Comparison of ENCODE assay signal across 25 cellular contexts in the genomic region with DNA sequence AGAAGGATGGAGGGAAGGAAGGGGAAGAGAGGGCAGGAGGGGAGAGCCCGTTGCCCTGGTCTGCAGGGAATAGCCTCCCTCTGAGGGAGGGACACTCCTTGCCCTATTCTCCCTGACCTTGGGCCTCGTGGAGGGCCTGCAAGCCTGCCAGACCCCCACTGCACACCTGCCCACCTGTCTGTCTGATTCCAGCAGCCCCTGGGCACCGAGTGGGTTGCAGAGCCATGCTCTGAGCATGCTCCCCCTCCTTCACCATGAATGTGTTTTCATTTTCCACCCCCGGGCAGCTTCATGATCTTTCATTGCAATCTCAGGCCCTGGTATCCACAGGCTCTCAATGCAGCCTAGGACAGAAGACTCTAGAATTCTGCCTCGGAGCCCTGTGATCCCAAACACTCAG. TPM values are rescaled to one million over a fixed set of nuclear protein-coding genes. Genes with fewer than 3 reads are reported as not detected.
DNase-seq lines count a peak whose midpoint lies in the region; ATAC-seq and TF ChIP-seq lines count a peak whose summit lies in the region.
"Had no signal": no experiment of that assay in that cellular context is flagged by ENCODE, and none has a peak within 500 bp of the region (broad histone marks: within the 10 kb centered on the region; RNA-seq: fewer than 3 reads in every experiment).

No MANE protein-coding gene starts in this region.

- H3K9ac ChIP-seq in endodermal cell (ENCODE audit: extremely low read depth, low read length, poor library complexity, severe bottlenecking): no peak overlapping the region
- H3K9ac ChIP-seq: GM23248 had no signal

- no peak for ATAC-seq in activated naive CD8-positive, alpha-beta T cell treated with anti-CD3 and anti-CD28 coated beads, Interleukin-2, amount 10 ng/mL, durations not matched to agents 7 days and 5 days (ENCODE audit: low read depth)
- no peak for ATAC-seq in activated naive CD8-positive, alpha-beta T cell treated with anti-CD3 and anti-CD28 coated beads, Interleukin-2, amount 50 U/mL, for 24 hours
- ATAC-seq in natural killer cell (no peak), aorta (ENCODE audit: low FRiP score) (no peak), HG02642 (IDR thresholded peaks at IDR 0.05; ENCODE audit: poor library complexity, unreplicated experiment) (no peak)
- ATAC-seq: stimulated activated memory B cell treated with anti-CD40 and anti-IgM and Interleukin-4, amounts not matched to agents 10 μg/mL and 1 μg/mL and 100 μg/mL, for 72 hours had no signal

- no peaks in the 10 kb centered on the region for H3K36me3 ChIP-seq in aorta (ENCODE audit: control insufficient read depth in 1 of 2, insufficient read depth in 2 of 2, low read length in 1 of 2)
- no peaks in the 10 kb centered on the region for H3K36me3 ChIP-seq in endodermal cell (ENCODE audit: control insufficient read depth, insufficient read depth, low read length)
- H3K36me3 ChIP-seq: adrenal gland, Peyer's patch had no signal

- H3K36me3 Mint-ChIP-seq in activated naive CD8-positive, alpha-beta T cell treated with anti-CD3 and anti-CD28 coated beads, Interleukin-2, amount 10 ng/mL, durations not matched to agents 7 days and 5 days: peaks cover 6% of the 10 kb centered on the region
- peaks cover 2% of the 10 kb centered on the region for H3K36me3 Mint-ChIP-seq in activated naive CD8-positive, alpha-beta T cell treated with anti-CD3 and anti-CD28 coated beads, Interleukin-2, amount 50 U/mL, for 24 hours (ENCODE audit: low read depth)
- H3K36me3 Mint-ChIP-seq in natural killer cell (no peaks in the 10 kb centered on the region), endodermal cell (ENCODE audit: low read depth) (no peaks in the 10 kb centered on the region)
- H3K36me3 Mint-ChIP-seq: brain; stimulated activated memory B cell treated with anti-CD40 and anti-IgM and Interleukin-4, amounts not matched to agents 10 μg/mL and 1 μg/mL and 100 μg/mL, for 72 hours; type B pancreatic cell had no signal

- intact Hi-C loops in natural killer cell (cut with micrococcal nuclease) (no loop called here), aorta (cut with DNase I) (loop anchor here in 1 of 2 donors (10.0 kb wide), 1 partner anchor 207 kb away; the partner anchor contains the start of gene RNF207)

- TF ChIP-seq CTCF in natural killer cell (IDR thresholded peaks at IDR 0.05): no peak
- TF ChIP-seq CTCF in endodermal cell (conservative IDR thresholded peaks at IDR 0.05): no peak

- peak overlapping the region; percentile 33 for H3K27ac Mint-ChIP-seq in activated naive CD8-positive, alpha-beta T cell treated with anti-CD3 and anti-CD28 coated beads, Interleukin-2, amount 10 ng/mL, durations not matched to agents 7 days and 5 days
- no peak overlapping the region for H3K27ac Mint-ChIP-seq in activated naive CD8-positive, alpha-beta T cell treated with anti-CD3 and anti-CD28 coated beads, Interleukin-2, amount 50 U/mL, for 24 hours
- peak overlapping the region in 1 of 2 donors; percentile 31 for H3K27ac Mint-ChIP-seq in natural killer cell
- no peak overlapping the region for H3K27ac Mint-ChIP-seq in endodermal cell
- H3K27ac Mint-ChIP-seq: stimulated activated memory B cell treated with anti-CD40 and anti-IgM and Interleukin-4, amounts not matched to agents 10 μg/mL and 1 μg/mL and 100 μg/mL, for 72 hours; type B pancreatic cell had no signal

- peaks cover 31% of the 10 kb centered on the region for H3K4me1 Mint-ChIP-seq in activated naive CD8-positive, alpha-beta T cell treated with anti-CD3 and anti-CD28 coated beads, Interleukin-2, amount 10 ng/mL, durations not matched to agents 7 days and 5 days
- H3K4me1 Mint-ChIP-seq in activated naive CD8-positive, alpha-beta T cell treated with anti-CD3 and anti-CD28 coated beads, Interleukin-2, amount 50 U/mL, for 24 hours: peaks cover 28% of the 10 kb centered on the region
- H3K4me1 Mint-ChIP-seq in natural killer cell (peaks cover 25 to 56% of the 10 kb centered on the region in 2 donors), endodermal cell (peaks cover 12% of the 10 kb centered on the region)

- no peaks in the 10 kb centered on the region for H3K9me3 Mint-ChIP-seq in activated naive CD8-positive, alpha-beta T cell treated with anti-CD3 and anti-CD28 coated beads, Interleukin-2, amount 10 ng/mL, durations not matched to agents 7 days and 5 days
- no peaks in the 10 kb centered on the region for H3K9me3 Mint-ChIP-seq in activated naive CD8-positive, alpha-beta T cell treated with anti-CD3 and anti-CD28 coated beads, Interleukin-2, amount 50 U/mL, for 24 hours
- H3K9me3 Mint-ChIP-seq in natural killer cell: no peaks in the 10 kb centered on the region
- H3K9me3 Mint-ChIP-seq in endodermal cell: no peaks in the 10 kb centered on the region
- H3K9me3 Mint-ChIP-seq: activated CD4-positive, alpha-beta T cell treated with anti-CD3 and anti-CD28 coated beads, Interleukin-2, amount 10 ng/mL, durations not matched to agents 24 days and 14 days; brain; CD4-positive, CD25-positive, alpha-beta regulatory T cell; stimulated activated memory B cell treated with anti-CD40 and anti-IgM and Interleukin-4, amounts not matched to agents 10 μg/mL and 1 μg/mL and 100 μg/mL, for 72 hours; type B pancreatic cell had no signal

- POLR2A ChIA-PET in activated naive CD8-positive, alpha-beta T cell treated with anti-CD3 and anti-CD28 coated beads, Interleukin-2, amount 10 ng/mL, durations not matched to agents 7 days and 5 days (lab: Charles Lee): no interaction called here

- no peak overlapping the region for H3K4me3 Mint-ChIP-seq in activated naive CD8-positive, alpha-beta T cell treated with anti-CD3 and anti-CD28 coated beads, Interleukin-2, amount 10 ng/mL, durations not matched to agents 7 days and 5 days
- no peak overlapping the region for H3K4me3 Mint-ChIP-seq in activated naive CD8-positive, alpha-beta T cell treated with anti-CD3 and anti-CD28 coated beads, Interleukin-2, amount 50 U/mL, for 24 hours
- peak overlapping the region; percentile 6 for H3K4me3 Mint-ChIP-seq in natural killer cell
- H3K4me3 Mint-ChIP-seq in endodermal cell: no peak overlapping the region
- H3K4me3 Mint-ChIP-seq: activated CD4-positive, alpha-beta T cell treated with anti-CD3 and anti-CD28 coated beads, Interleukin-2, amount 10 ng/mL, durations not matched to agents 24 days and 14 days; stimulated activated memory B cell treated with anti-CD40 and anti-IgM and Interleukin-4, amounts not matched to agents 10 μg/mL and 1 μg/mL and 100 μg/mL, for 72 hours; type B pancreatic cell had no signal

- H3K4me3 ChIP-seq in aorta (ENCODE audit: low read length in 2 of 2) (no peak overlapping the region), endodermal cell (ENCODE audit: low read length) (no peak overlapping the region)
- H3K4me3 ChIP-seq: adrenal gland, GM23248, Peyer's patch had no signal

- H3K4me1 ChIP-seq in aorta (ENCODE audit: control insufficient read depth in 1 of 2, insufficient read depth in 2 of 2, low read length in 2 of 2) (no peaks in the 10 kb centered on the region), endodermal cell (ENCODE audit: control insufficient read depth, insufficient read depth, low read length) (no peaks in the 10 kb centered on the region)

- H3K27me3 Mint-ChIP-seq in activated naive CD8-positive, alpha-beta T cell treated with anti-CD3 and anti-CD28 coated beads, Interleukin-2, amount 10 ng/mL, durations not matched to agents 7 days and 5 days: no peaks in the 10 kb centered on the region
- H3K27me3 Mint-ChIP-seq in activated naive CD8-positive, alpha-beta T cell treated with anti-CD3 and anti-CD28 coated beads, Interleukin-2, amount 50 U/mL, for 24 hours: peaks cover 1% of the 10 kb centered on the region
- H3K27me3 Mint-ChIP-seq in natural killer cell (ENCODE audit: low read depth in 2 of 2) (no peaks in the 10 kb centered on the region), endodermal cell (ENCODE audit: insufficient read depth) (peaks cover 5% of the 10 kb centered on the region)
- H3K27me3 Mint-ChIP-seq: activated CD4-positive, alpha-beta T cell treated with anti-CD3 and anti-CD28 coated beads, Interleukin-2, amount 10 ng/mL, durations not matched to agents 24 days and 14 days; stimulated activated memory B cell treated with anti-CD40 and anti-IgM and Interleukin-4, amounts not matched to agents 10 μg/mL and 1 μg/mL and 100 μg/mL, for 72 hours had no signal

- H3K27me3 ChIP-seq in aorta (ENCODE audit: control insufficient read depth in 1 of 2, insufficient read depth in 2 of 2, low read length in 1 of 2) (no peaks in the 10 kb centered on the region), endodermal cell (ENCODE audit: control insufficient read depth, insufficient read depth, low read length, poor library complexity, severe bottlenecking) (peaks cover 6% of the 10 kb centered on the region)
- H3K27me3 ChIP-seq: adrenal gland, Peyer's patch had no signal

- WGBS in aorta, 2 donors: 63 to 71% methylated on average over 3 to 5 of the region's 5 CpGs
- WGBS in endodermal cell (ENCODE audit: insufficient coverage in 1 of 2, insufficient read length in 1 of 2), 2 experiments: 88 to 89% methylated on average over 3 to 5 of the region's 5 CpGs

- DNase-seq in activated naive CD8-positive, alpha-beta T cell treated with anti-CD3 and anti-CD28 coated beads, Interleukin-2, amount 10 ng/mL, durations not matched to agents 7 days and 5 days: peak; percentile 12
- no peak for DNase-seq in activated naive CD8-positive, alpha-beta T cell treated with anti-CD3 and anti-CD28 coated beads, Interleukin-2, amount 50 U/mL, for 24 hours
- DNase-seq in caudate nucleus (lab: John Stamatoyannopoulos, UW) (peak in 2 of 61 donors; percentile 17 to 31), natural killer cell (no peak), aorta (peak; percentile 18 to 65), endodermal cell (no peak)
- DNase-seq in stimulated activated CD4-positive, alpha-beta T cell treated with anti-CD3 and anti-CD28 coated beads, Interleukin-2, amount 100 ng/mL, for 24 hours: no peak
- DNase-seq: activated CD4-positive, alpha-beta T cell treated with anti-CD3 and anti-CD28 coated beads, Interleukin-2, amount 10 ng/mL, durations not matched to agents 24 days and 14 days; activated CD8-positive, alpha-beta memory T cell treated with anti-CD3 and anti-CD28 coated beads for 24 hours; activated naive CD4-positive, alpha-beta T cell; activated T-cell treated with anti-CD3 and anti-CD28 coated beads, Interleukin-2, amount 50 U/mL, for 1 hour; CD4-positive, CD25-positive, alpha-beta regulatory T cell; GM23248; IMR-90; mammary epithelial cell; NCI-H446 treated with DMSO at 0.1 percent for 48 hours; NCI-H82; stimulated activated CD4-positive, alpha-beta T cell treated with anti-CD3 and anti-CD28 coated beads, Interleukin-15, amount 100 ng/mL, for 24 hours; T1000 had no signal

- H3K27ac ChIP-seq in caudate nucleus (ENCODE audit: low read depth, low read length) (peak overlapping the region; percentile 13), aorta (ENCODE audit: low read depth in 1 of 2, low read length in 2 of 2) (no peak overlapping the region), endodermal cell (ENCODE audit: low read depth, low read length) (no peak overlapping the region)
- H3K27ac ChIP-seq: adrenal gland, GM23248, Peyer's patch had no signal

- no peaks in the 10 kb centered on the region for H3K9me3 ChIP-seq in aorta (ENCODE audit: control insufficient read depth, low read length)
- no peaks in the 10 kb centered on the region for H3K9me3 ChIP-seq in endodermal cell (ENCODE audit: control insufficient read depth, low read length)
- H3K9me3 ChIP-seq: adrenal gland, Peyer's patch had no signal

RNA-seq across cellular contexts. Expression of gene NPHP4, which starts 5.1 kb away (rescaled TPM):
- 10 to 100 TPM; 16.4 to 17.5 TPM for total RNA-seq in activated naive CD8-positive, alpha-beta T cell treated with anti-CD3 and anti-CD28 coated beads, Interleukin-2, amount 10 ng/mL, durations not matched to agents 7 days and 5 days
- total RNA-seq in natural killer cell (10 to 100 TPM in 2 of 3 donors, 1 to 10 TPM in 1; 6.3 to 14.7 (median 10.1) TPM), aorta (10 to 100 TPM in 1 of 2 donors, 1 to 10 TPM in 1; 7.8 to 15.1 TPM), endodermal cell (10 to 100 TPM; 19.1 to 25.4 TPM)
- 1 to 10 TPM; 2.4 to 4.8 TPM for polyA plus RNA-seq in aorta
- polyA plus RNA-seq in endodermal cell (2013, experiment 1 of 2): 15.1 TPM
- polyA plus RNA-seq in endodermal cell (2013, experiment 2 of 2): 12.6 TPM

RNA-seq across cellular contexts. Expression of gene KCNAB2, which starts 48.4 kb away (rescaled TPM):
- 100 to 1,000 TPM; 290 to 307 TPM for total RNA-seq in activated naive CD8-positive, alpha-beta T cell treated with anti-CD3 and anti-CD28 coated beads, Interleukin-2, amount 10 ng/mL, durations not matched to agents 7 days and 5 days
- total RNA-seq in natural killer cell (100 to 1,000 TPM; 387 to 749 (median 430) TPM), aorta (10 to 100 TPM; 17.1 to 36.2 TPM), endodermal cell (10 to 100 TPM; 14.9 to 22.9 TPM)
- 1 to 10 TPM; 5.5 to 6.6 TPM for polyA plus RNA-seq in aorta
- 6.6 TPM for polyA plus RNA-seq in endodermal cell (2013, experiment 1 of 2)
- polyA plus RNA-seq in endodermal cell (2013, experiment 2 of 2): 6.0 TPM

Comparison
In these comparisons a context has a peak if more than half of its experiments do, and no peak if none do; other contexts are left out.
1. DNase-seq: peak in activated naive CD8-positive, alpha-beta T cell treated with anti-CD3 and anti-CD28 coated beads, Interleukin-2, amount 10 ng/mL, durations not matched to agents 7 days and 5 days (single experiment) and aorta (2 of 2); none in activated naive CD8-positive, alpha-beta T cell treated with anti-CD3 and anti-CD28 coated beads, Interleukin-2, amount 50 U/mL, for 24 hours (single experiment), natural killer cell (single experiment), stimulated activated CD4-positive, alpha-beta T cell treated with anti-CD3 and anti-CD28 coated beads, Interleukin-2, amount 100 ng/mL, for 24 hours (0 of 2) and endodermal cell (single experiment).
2. RNA of gene KCNAB2, which starts 48.4 kb away (total RNA-seq): 387 to 749 TPM in natural killer cell and 290 to 307 TPM in activated naive CD8-positive, alpha-beta T cell treated with anti-CD3 and anti-CD28 coated beads, Interleukin-2, amount 10 ng/mL, durations not matched to agents 7 days and 5 days; 17.1 to 36.2 TPM in aorta and 14.9 to 22.9 TPM in endodermal cell; every median in the first group is over 4 times any median in the second.